ENCODE assay signal across 8 cellular contexts in genomic region chr3:15601399-15602145, GRCh38. TPM values are rescaled to one million over a fixed set of nuclear protein-coding genes. Genes with fewer than 3 reads are reported as not detected.
DNase-seq lines count a peak whose midpoint lies in the region; FAIRE-seq and TF ChIP-seq lines count a peak whose summit lies in the region.

Gene BTD (plus strand): TSS chr3:15601745. CDS start chr3:15635440, 33,695 bp downstream.
Gene HACL1 (minus strand): TSS chr3:15601569. CDS start chr3:15601463, 106 bp downstream.

- peaks cover 51% of the 10 kb centered on the region for H3K4me1 Mint-ChIP-seq in activated naive CD8-positive, alpha-beta T cell (ENCODE audit: low read depth)
- peaks cover 26% of the 10 kb centered on the region for H3K4me1 Mint-ChIP-seq in progenitor cell of endocrine pancreas (ENCODE audit: low read depth)

- FAIRE-seq in urothelium cell line (lab: Jason Lieb, UNC), result peak; percentile 81

- peaks cover 15% of the 10 kb centered on the region for H3K36me3 Mint-ChIP-seq in activated naive CD8-positive, alpha-beta T cell
- peaks cover 31% of the 10 kb centered on the region for H3K36me3 Mint-ChIP-seq in progenitor cell of endocrine pancreas (ENCODE audit: insufficient read depth)

- H3K4me1 ChIP-seq in OCI-LY3 (ENCODE audit: low read length), result peaks cover 14% of the 10 kb centered on the region
- H3K4me1 ChIP-seq in cardiac muscle cell (ENCODE audit: low read depth), result no peaks in the 10 kb centered on the region

- H3K9me3 ChIP-seq in OCI-LY3 (ENCODE audit: insufficient read depth, low read length), result no peaks in the 10 kb centered on the region
- H3K9me3 ChIP-seq in cardiac muscle cell (ENCODE audit: low read depth), result no peaks in the 10 kb centered on the region

- peak within 1 kb of the TSS; percentile 72 for H3K27ac ChIP-seq in OCI-LY3 (ENCODE audit: low read length)
- peak within 1 kb of the TSS; percentile 92 for H3K27ac ChIP-seq in cardiac muscle cell

- H3K27me3 ChIP-seq in OCI-LY3 (ENCODE audit: low read depth, low read length), result no peaks in the 10 kb centered on the region
- no peaks in the 10 kb centered on the region for H3K27me3 ChIP-seq in cardiac muscle cell

- H3K4me3 ChIP-seq in HFF-Myc (replicated peaks; ENCODE audit: low read depth, low read length) (peak within 1 kb of the TSS; percentile 99), OCI-LY3 (ENCODE audit: low read length) (peak within 1 kb of the TSS; percentile 86), cardiac muscle cell (peak within 1 kb of the TSS; percentile 58)

- peak within 1 kb of the TSS; percentile 94 for H2AFZ ChIP-seq in OCI-LY3 (ENCODE audit: low read depth, low read length)

- CTCF ChIA-PET in GM10248 (lab: Yijun Ruan, JAX), result interaction anchor here (0.8 to 1.3 kb wide), 5 partner anchors 9 to 379 kb away, joined by 3 to 4 read pairs (median 3); no protein-coding TSS in a partner anchor

- H4K20me1 ChIP-seq in OCI-LY3 (ENCODE audit: insufficient read depth, low read length), result no peaks in the 10 kb centered on the region

- DNase-seq in GM10248 (ENCODE audit: extremely low spot score) (peak; percentile 93), HFF-Myc (ENCODE audit: extremely low read depth, low read depth) (peak; percentile 98), cardiac muscle cell (ENCODE audit: low read depth in 1 of 2, low spot score in 1 of 2) (peak; percentile 99 to 100), progenitor cell of endocrine pancreas (ENCODE audit: low spot score, unreplicated experiment) (peak; percentile 96), urothelium cell line (ENCODE audit: low spot score) (peak; percentile 96), NCI-H524 (lab: John Stamatoyannopoulos, UW) (no peak)

- H3K36me3 ChIP-seq in OCI-LY3 (replicated peaks; ENCODE audit: low read depth, low read length), result peaks cover 20% of the 10 kb centered on the region
- H3K36me3 ChIP-seq in cardiac muscle cell, result peaks cover 5% of the 10 kb centered on the region

- H3K4me3 Mint-ChIP-seq in activated naive CD8-positive, alpha-beta T cell, result peak within 1 kb of the TSS; percentile 100
- H3K4me3 Mint-ChIP-seq in progenitor cell of endocrine pancreas (ENCODE audit: low read depth), result peak within 1 kb of the TSS; percentile 99

- H3K79me2 ChIP-seq in OCI-LY3 (ENCODE audit: low read length), result peaks cover 11% of the 10 kb centered on the region

- H3K9ac ChIP-seq in OCI-LY3 (ENCODE audit: low read length), result peak within 1 kb of the TSS; percentile 88

- no peaks in the 10 kb centered on the region for H3K27me3 Mint-ChIP-seq in activated naive CD8-positive, alpha-beta T cell
- H3K27me3 Mint-ChIP-seq in progenitor cell of endocrine pancreas, result no peaks in the 10 kb centered on the region

- POLR2A ChIA-PET in GM10248 (lab: Yijun Ruan, JAX), result interaction anchor here (0.6 to 1.3 kb wide), 2 partner anchors 22 to 130 kb away, joined by 3 to 4 read pairs; no protein-coding TSS in a partner anchor

- H3K27ac Mint-ChIP-seq in activated naive CD8-positive, alpha-beta T cell, result peak within 1 kb of the TSS; percentile 99
- H3K27ac Mint-ChIP-seq in progenitor cell of endocrine pancreas, result peak within 1 kb of the TSS; percentile 98

- peak within 1 kb of the TSS; percentile 93 for H3K4me2 ChIP-seq in OCI-LY3 (ENCODE audit: low read length)

- TF ChIP-seq CTCF in GM10248 (IDR thresholded peaks at IDR 0.05; ENCODE audit: control extremely low read depth, extremely low read depth, low read depth, missing control alignments), result peak; percentile 33
- peak; percentile 15 for TF ChIP-seq CTCF in HFF-Myc (IDR thresholded peaks at IDR 0.05; ENCODE audit: low read depth, low read length, missing control alignments)
- peak; percentile 42 for TF ChIP-seq CTCF in OCI-LY3 (IDR thresholded peaks at IDR 0.05; ENCODE audit: low read depth, low read length)
- TF ChIP-seq CTCF in cardiac muscle cell (IDR thresholded peaks at IDR 0.05; ENCODE audit: low read depth, low read length), result peak; percentile 19
- peak; percentile 24 for TF ChIP-seq CTCF in progenitor cell of endocrine pancreas (IDR thresholded peaks at IDR 0.05; ENCODE audit: unreplicated experiment)

- no peaks in the 10 kb centered on the region for H3K9me3 Mint-ChIP-seq in activated naive CD8-positive, alpha-beta T cell (ENCODE audit: low read depth)
- H3K9me3 Mint-ChIP-seq in progenitor cell of endocrine pancreas (ENCODE audit: low read depth), result peaks cover 7% of the 10 kb centered on the region

RNA-seq across cellular contexts. Expression of gene BTD, which starts in this region (rescaled TPM):
- total RNA-seq in cardiac muscle cell (9.4 and 12.9 TPM in 2 replicates), progenitor cell of endocrine pancreas (26.9 and 28.9 TPM in 2 replicates)
- polyA plus RNA-seq in cardiac muscle cell, result 13.8 and 14.4 TPM in 2 replicates

RNA-seq across cellular contexts. Expression of gene HACL1, which starts in this region (rescaled TPM):
- 7.8 and 11.2 TPM in 2 replicates for total RNA-seq in cardiac muscle cell
- polyA plus RNA-seq in cardiac muscle cell, result 11.0 and 24.6 TPM in 2 replicates
- 24.4 and 25.9 TPM in 2 replicates for total RNA-seq in progenitor cell of endocrine pancreas

Comparison
In these comparisons a context has a peak if more than half of its experiments do, and no peak if none do; other contexts are left out.
1. DNase-seq: peak in GM10248 (single experiment), HFF-Myc (single experiment), cardiac muscle cell (2 of 2), progenitor cell of endocrine pancreas (single experiment) and urothelium cell line (single experiment); none in NCI-H524 (0 of 2).
2. Peak in every context shown above with its lines, with median percentiles within 50 percentile points of each other: CTCF ChIP-seq and H3K4me3 ChIP-seq.